In the genomic region with DNA sequence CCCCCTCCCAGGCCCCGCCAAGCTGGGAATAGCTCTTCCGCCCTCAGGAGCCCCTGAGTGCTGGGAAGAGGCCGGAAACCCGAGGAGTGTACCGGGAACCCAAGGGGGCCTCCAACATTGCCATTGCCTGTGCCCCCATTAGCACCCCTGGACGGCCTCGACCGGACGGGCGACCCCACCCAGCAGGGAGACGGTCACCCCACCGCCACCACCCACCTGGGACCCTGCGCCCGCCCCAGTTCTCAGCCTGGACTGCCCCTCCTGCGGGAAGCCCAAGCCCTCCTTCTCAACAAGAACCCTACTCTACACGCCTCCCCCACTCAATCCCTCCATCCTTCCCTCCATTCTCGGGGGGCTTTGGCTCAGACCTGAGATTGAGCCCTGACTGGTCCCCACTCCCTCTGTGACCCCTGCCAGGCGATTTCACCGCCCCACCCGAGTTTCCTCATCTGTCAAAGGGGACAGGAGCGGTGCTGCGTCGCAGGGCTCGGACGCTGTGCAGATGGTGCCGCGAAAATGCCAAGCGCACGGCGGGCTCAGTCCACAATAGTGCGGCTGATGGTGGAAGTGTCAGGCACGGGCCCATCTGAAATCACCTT, we compare ENCODE assay signal across 1 cellular context.
TF ChIP-seq lines count a peak whose summit lies in the region.

No MANE protein-coding gene starts in this region.

TF ChIP-seq in K562, 482 proteins besides CTCF, POLR2A, EP300 and RAD21 (continued from another document):
- TF ChIP-seq GABPB1 (CRISPR knock-in tag; IDR thresholded peaks at IDR 0.05), result 0 out of 2 replicates have a peak, but pooled peaks have one; percentile 15
- TF ChIP-seq KAT8 (IDR thresholded peaks at IDR 0.05; ENCODE audit: low read depth), result no peak
- peak; percentile 72 for TF ChIP-seq RBFOX2 (IDR thresholded peaks at IDR 0.05; ENCODE audit: low read depth, low read length)
- TF ChIP-seq, protein P1, sequence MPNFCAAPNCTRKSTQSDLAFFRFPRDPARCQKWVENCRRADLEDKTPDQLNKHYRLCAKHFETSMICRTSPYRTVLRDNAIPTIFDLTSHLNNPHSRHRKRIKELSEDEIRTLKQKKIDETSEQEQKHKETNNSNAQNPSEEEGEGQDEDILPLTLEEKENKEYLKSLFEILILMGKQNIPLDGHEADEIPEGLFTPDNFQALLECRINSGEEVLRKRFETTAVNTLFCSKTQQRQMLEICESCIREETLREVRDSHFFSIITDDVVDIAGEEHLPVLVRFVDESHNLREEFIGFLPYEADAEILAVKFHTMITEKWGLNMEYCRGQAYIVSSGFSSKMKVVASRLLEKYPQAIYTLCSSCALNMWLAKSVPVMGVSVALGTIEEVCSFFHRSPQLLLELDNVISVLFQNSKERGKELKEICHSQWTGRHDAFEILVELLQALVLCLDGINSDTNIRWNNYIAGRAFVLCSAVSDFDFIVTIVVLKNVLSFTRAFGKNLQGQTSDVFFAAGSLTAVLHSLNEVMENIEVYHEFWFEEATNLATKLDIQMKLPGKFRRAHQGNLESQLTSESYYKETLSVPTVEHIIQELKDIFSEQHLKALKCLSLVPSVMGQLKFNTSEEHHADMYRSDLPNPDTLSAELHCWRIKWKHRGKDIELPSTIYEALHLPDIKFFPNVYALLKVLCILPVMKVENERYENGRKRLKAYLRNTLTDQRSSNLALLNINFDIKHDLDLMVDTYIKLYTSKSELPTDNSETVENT (CRISPR knock-in tag; IDR thresholded peaks at IDR 0.05), result no peak
